Comparison of ENCODE assay signal across 4 cellular contexts in genomic region chr20:22027423-22027822, GRCh38.
TF ChIP-seq lines count a peak whose summit lies in the region.

No MANE protein-coding gene starts in this region.

TF ChIP-seq in HepG2, 621 proteins besides CTCF, POLR2A, EP300 and RAD21:
- TF ChIP-seq ZNF724P (CRISPR knock-in tag; IDR thresholded peaks at IDR 0.05; ENCODE audit: borderline replicate concordance) (no peak), MAFF (IDR thresholded peaks at IDR 0.05; ENCODE audit: low read depth, low read length) (peak; percentile 88), NFATC3 (CRISPR knock-in tag; IDR thresholded peaks at IDR 0.05) (no peak), MLLT10 (CRISPR knock-in tag; IDR thresholded peaks at IDR 0.05) (no peak), BHLHE40 (IDR thresholded peaks at IDR 0.05; ENCODE audit: low read length) (no peak), MAFK (conservative IDR thresholded peaks at IDR 0.05 in 1 of 2, IDR thresholded peaks at IDR 0.05 in 1 of 2; ENCODE audit: low read length in 2 of 2) (peak; percentile 89 to 93), MEF2D (CRISPR knock-in tag; IDR thresholded peaks at IDR 0.05) (no peak)

TF ChIP-seq in A549, 52 proteins besides CTCF, POLR2A, EP300 and RAD21:
- no peak for TF ChIP-seq HOXA7 (CRISPR knock-in tag; IDR thresholded peaks at IDR 0.05)
- no peak for TF ChIP-seq ATOH8 (CRISPR knock-in tag; IDR thresholded peaks at IDR 0.05; ENCODE audit: low read depth)
- peak; percentile 89 for TF ChIP-seq MAFK (IDR thresholded peaks at IDR 0.05; ENCODE audit: partially characterized antibody)
- TF ChIP-seq RCOR1 (IDR thresholded peaks at IDR 0.05; ENCODE audit: low read depth, low read length) = no peak
- TF ChIP-seq EHMT2 (IDR thresholded peaks at IDR 0.05; ENCODE audit: low read depth) = no peak
- no peak for TF ChIP-seq FOXS1 (CRISPR knock-in tag; IDR thresholded peaks at IDR 0.05)
- no peak for TF ChIP-seq ZFP36 (IDR thresholded peaks at IDR 0.05; ENCODE audit: borderline replicate concordance, partially characterized antibody)

TF ChIP-seq in IMR-90, 13 proteins besides CTCF, POLR2A, EP300 and RAD21:
- no peak for TF ChIP-seq RCOR1 (IDR thresholded peaks at IDR 0.05; ENCODE audit: insufficient replicate concordance, low read length)
- TF ChIP-seq MAZ (IDR thresholded peaks at IDR 0.05; ENCODE audit: borderline replicate concordance, low read depth, low read length) = no peak
- TF ChIP-seq MAFK (IDR thresholded peaks at IDR 0.05; ENCODE audit: low read depth, low read length) = peak; percentile 70
- TF ChIP-seq SMC3 (IDR thresholded peaks at IDR 0.05; ENCODE audit: low read depth, low read length) = no peak
- no peak for TF ChIP-seq RFX5 (IDR thresholded peaks at IDR 0.05; ENCODE audit: low read depth, low read length)
- TF ChIP-seq BHLHE40 (IDR thresholded peaks at IDR 0.05; ENCODE audit: low read depth, low read length) = no peak

TF ChIP-seq in K562, 482 proteins besides CTCF, POLR2A, EP300 and RAD21:
- TF ChIP-seq MYC (IDR thresholded peaks at IDR 0.05; ENCODE audit: low read depth, low read length) (no peak), MYC (CRISPR knock-in tag; IDR thresholded peaks at IDR 0.05; ENCODE audit: borderline replicate concordance, low read depth) (no peak), ZNF316 (IDR thresholded peaks at IDR 0.05) (peak; percentile 11; the same call in 1 of the 2 replicates), PTTG1 (tag; IDR thresholded peaks at IDR 0.05; ENCODE audit: low read depth) (no peak), SIX5 (IDR thresholded peaks at IDR 0.05; ENCODE audit: borderline replicate concordance in 1 of 2, insufficient read depth in 1 of 2, low read depth in 1 of 2, low read length in 2 of 2) (no peak), MAFG (tag; conservative IDR thresholded peaks at IDR 0.05) (0 out of 2 replicates have a peak, but pooled peaks have one; percentile 19), CBX2 (IDR thresholded peaks at IDR 0.05; ENCODE audit: insufficient read depth, low read length, poor library complexity, severe bottlenecking) (no peak), TGIF2 (CRISPR knock-in tag; IDR thresholded peaks at IDR 0.05) (no peak), BRF1 (IDR thresholded peaks at IDR 0.05; ENCODE audit: borderline replicate concordance, extremely low read depth, insufficient read length) (no peak), ZKSCAN8 (CRISPR knock-in tag; IDR thresholded peaks at IDR 0.05) (no peak), U2AF1 (optimal IDR thresholded peaks at IDR 0.05; ENCODE audit: low read depth, low read length) (no peak), ZHX1 (conservative IDR thresholded peaks at IDR 0.05; ENCODE audit: low read length) (no peak), DACH1 (IDR thresholded peaks at IDR 0.05; ENCODE audit: partially characterized antibody) (no peak), SMAD3 (CRISPR knock-in tag; conservative IDR thresholded peaks at IDR 0.05) (no peak), ZNF41 (CRISPR knock-in tag; conservative IDR thresholded peaks at IDR 0.05) (no peak), CBX1 (IDR thresholded peaks at IDR 0.05; ENCODE audit: low read depth) (no peak), CREB1 (IDR thresholded peaks at IDR 0.05) (no peak), CREB1 (CRISPR knock-in tag; IDR thresholded peaks at IDR 0.05) (no peak)
- TF ChIP-seq, protein P1, sequence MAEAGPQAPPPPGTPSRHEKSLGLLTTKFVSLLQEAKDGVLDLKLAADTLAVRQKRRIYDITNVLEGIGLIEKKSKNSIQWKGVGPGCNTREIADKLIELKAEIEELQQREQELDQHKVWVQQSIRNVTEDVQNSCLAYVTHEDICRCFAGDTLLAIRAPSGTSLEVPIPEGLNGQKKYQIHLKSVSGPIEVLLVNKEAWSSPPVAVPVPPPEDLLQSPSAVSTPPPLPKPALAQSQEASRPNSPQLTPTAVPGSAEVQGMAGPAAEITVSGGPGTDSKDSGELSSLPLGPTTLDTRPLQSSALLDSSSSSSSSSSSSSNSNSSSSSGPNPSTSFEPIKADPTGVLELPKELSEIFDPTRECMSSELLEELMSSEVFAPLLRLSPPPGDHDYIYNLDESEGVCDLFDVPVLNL (CRISPR knock-in tag; IDR thresholded peaks at IDR 0.05; ENCODE audit: low read depth) = no peak
- TF ChIP-seq, protein P2, sequence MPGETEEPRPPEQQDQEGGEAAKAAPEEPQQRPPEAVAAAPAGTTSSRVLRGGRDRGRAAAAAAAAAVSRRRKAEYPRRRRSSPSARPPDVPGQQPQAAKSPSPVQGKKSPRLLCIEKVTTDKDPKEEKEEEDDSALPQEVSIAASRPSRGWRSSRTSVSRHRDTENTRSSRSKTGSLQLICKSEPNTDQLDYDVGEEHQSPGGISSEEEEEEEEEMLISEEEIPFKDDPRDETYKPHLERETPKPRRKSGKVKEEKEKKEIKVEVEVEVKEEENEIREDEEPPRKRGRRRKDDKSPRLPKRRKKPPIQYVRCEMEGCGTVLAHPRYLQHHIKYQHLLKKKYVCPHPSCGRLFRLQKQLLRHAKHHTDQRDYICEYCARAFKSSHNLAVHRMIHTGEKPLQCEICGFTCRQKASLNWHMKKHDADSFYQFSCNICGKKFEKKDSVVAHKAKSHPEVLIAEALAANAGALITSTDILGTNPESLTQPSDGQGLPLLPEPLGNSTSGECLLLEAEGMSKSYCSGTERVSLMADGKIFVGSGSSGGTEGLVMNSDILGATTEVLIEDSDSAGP (CRISPR knock-in tag; IDR thresholded peaks at IDR 0.05) = no peak
TF ChIP-seq in K562: peak in this region for 2.
